Comparison of ENCODE assay signal across 8 cellular contexts in genomic region chr14:76710093-76711010, GRCh38. TPM values are rescaled to one million over a fixed set of nuclear protein-coding genes. Genes with fewer than 3 reads are reported as not detected.
A peak's percentile ranks its signal among the peaks of the same experiment; 100 is the strongest.
DNase-seq lines count a peak whose midpoint lies in the region; ATAC-seq, FAIRE-seq and TF ChIP-seq lines count a peak whose summit lies in the region.

No MANE protein-coding gene starts in this region.

- POLR2A ChIA-PET in activated CD8-positive, alpha-beta T cell treated with anti-CD3 and anti-CD28 coated beads, Interleukin-2, amount 10 ng/mL, durations not matched to agents 7 days and 5 days (lab: Charles Lee), result interaction anchor here (0.7 kb wide), 1 partner anchor 52 kb away, joined by 4 read pairs; no protein-coding TSS in a partner anchor

- ATAC-seq in activated CD8-positive, alpha-beta T cell treated with anti-CD3 and anti-CD28 coated beads, Interleukin-2, amount 10 ng/mL, durations not matched to agents 7 days and 5 days, result no peak
- ATAC-seq in heart right ventricle (peak in 7 of 8 donors; percentile 43 to 69 (median 52)), sciatic nerve (peak; percentile 76)
- no peak for ATAC-seq in activated T-helper 17 cell treated with anti-CD3 and anti-CD28 coated beads, Interleukin-2, amount 50 U/mL, for 72 hours (replicated peaks)
- no peak for ATAC-seq in stimulated activated memory B cell treated with anti-CD40 and anti-IgM and Interleukin-4, amounts not matched to agents 10 μg/mL and 1 μg/mL and 100 μg/mL, for 72 hours

- no peaks in the 10 kb centered on the region for H3K9me3 ChIP-seq in heart right ventricle

- peak overlapping the region in 2 of 10 donors; percentile 15 to 20 for H3K27ac ChIP-seq in heart right ventricle

- WGBS in heart right ventricle, 2 donors, result 32 to 34% methylated on average over 12 of the region's 12 CpGs

- H3K27me3 ChIP-seq in heart right ventricle, result no peaks in the 10 kb centered on the region

- TF ChIP-seq CTCF in CD14-positive monocyte (IDR thresholded peaks at IDR 0.05), result peak; percentile 76
- peak; percentile 70 to 83 (median 79) for TF ChIP-seq CTCF in heart right ventricle (IDR thresholded peaks at IDR 0.05)

- peak; percentile 76 for FAIRE-seq in GM19239 (lab: Jason Lieb, UNC)

- H3K4me3 ChIP-seq in heart right ventricle, result no peak overlapping the region

- CTCF ChIA-PET in activated CD8-positive, alpha-beta T cell treated with anti-CD3 and anti-CD28 coated beads, Interleukin-2, amount 10 ng/mL, durations not matched to agents 7 days and 5 days (lab: Charles Lee), result interaction anchor here (0.5 to 6.8 kb wide), 45 partner anchors 9 to 441 kb away, joined by 3 to 104 read pairs (median 5); partner anchors contain the start of genes ANGEL1 and VASH1

- no peak overlapping the region for H3K4me3 Mint-ChIP-seq in CD14-positive monocyte
- no peak overlapping the region for H3K4me3 Mint-ChIP-seq in activated CD8-positive, alpha-beta T cell treated with anti-CD3 and anti-CD28 coated beads, Interleukin-2, amount 10 ng/mL, durations not matched to agents 7 days and 5 days
- no peak overlapping the region for H3K4me3 Mint-ChIP-seq in activated T-helper 17 cell treated with anti-CD3 and anti-CD28 coated beads, Interleukin-2, amount 50 U/mL, for 72 hours
- no peak overlapping the region for H3K4me3 Mint-ChIP-seq in stimulated activated memory B cell treated with anti-CD40 and anti-IgM and Interleukin-4, amounts not matched to agents 10 μg/mL and 1 μg/mL and 100 μg/mL, for 72 hours

- H3K4me1 ChIP-seq in heart right ventricle, result peaks cover 0 to 26% (median 19%) of the 10 kb centered on the region in 9 donors

- H3K36me3 Mint-ChIP-seq in CD14-positive monocyte, result no peaks in the 10 kb centered on the region
- no peaks in the 10 kb centered on the region for H3K36me3 Mint-ChIP-seq in activated CD8-positive, alpha-beta T cell treated with anti-CD3 and anti-CD28 coated beads, Interleukin-2, amount 10 ng/mL, durations not matched to agents 7 days and 5 days (ENCODE audit: low read depth)
- H3K36me3 Mint-ChIP-seq in activated T-helper 17 cell treated with anti-CD3 and anti-CD28 coated beads, Interleukin-2, amount 50 U/mL, for 72 hours (ENCODE audit: low read depth), result no peaks in the 10 kb centered on the region
- no peaks in the 10 kb centered on the region for H3K36me3 Mint-ChIP-seq in stimulated activated memory B cell treated with anti-CD40 and anti-IgM and Interleukin-4, amounts not matched to agents 10 μg/mL and 1 μg/mL and 100 μg/mL, for 72 hours

- H3K27ac Mint-ChIP-seq in CD14-positive monocyte, result peak overlapping the region in 2 of 7 donors; percentile 8 to 46
- no peak overlapping the region for H3K27ac Mint-ChIP-seq in activated CD8-positive, alpha-beta T cell treated with anti-CD3 and anti-CD28 coated beads, Interleukin-2, amount 10 ng/mL, durations not matched to agents 7 days and 5 days
- no peak overlapping the region for H3K27ac Mint-ChIP-seq in activated T-helper 17 cell treated with anti-CD3 and anti-CD28 coated beads, Interleukin-2, amount 50 U/mL, for 72 hours
- no peak overlapping the region for H3K27ac Mint-ChIP-seq in stimulated activated memory B cell treated with anti-CD40 and anti-IgM and Interleukin-4, amounts not matched to agents 10 μg/mL and 1 μg/mL and 100 μg/mL, for 72 hours

- DNase-seq in CD14-positive monocyte (ENCODE audit: low spot score) (no peak), GM19239 (ENCODE audit: insufficient read length, low spot score) (peak; percentile 27), NCI-H345 treated with DMSO at 0.1 percent for 48 hours (lab: John Stamatoyannopoulos, UW; ENCODE audit: unreplicated experiment) (peak; percentile 26), heart right ventricle (peak in 1 of 2 donors; percentile 54), sciatic nerve (ENCODE audit: low spot score) (no peak)
- DNase-seq in activated CD8-positive, alpha-beta T cell treated with anti-CD3 and anti-CD28 coated beads, Interleukin-2, amount 10 ng/mL, durations not matched to agents 7 days and 5 days, result peak; percentile 51

- no peaks in the 10 kb centered on the region for H3K9me3 Mint-ChIP-seq in CD14-positive monocyte
- H3K9me3 Mint-ChIP-seq in activated CD8-positive, alpha-beta T cell treated with anti-CD3 and anti-CD28 coated beads, Interleukin-2, amount 10 ng/mL, durations not matched to agents 7 days and 5 days (ENCODE audit: insufficient read depth), result no peaks in the 10 kb centered on the region
- H3K9me3 Mint-ChIP-seq in activated T-helper 17 cell treated with anti-CD3 and anti-CD28 coated beads, Interleukin-2, amount 50 U/mL, for 72 hours, result no peaks in the 10 kb centered on the region
- no peaks in the 10 kb centered on the region for H3K9me3 Mint-ChIP-seq in stimulated activated memory B cell treated with anti-CD40 and anti-IgM and Interleukin-4, amounts not matched to agents 10 μg/mL and 1 μg/mL and 100 μg/mL, for 72 hours

- intact Hi-C loops in CD14-positive monocyte (cut with micrococcal nuclease), result loop anchor here (1.0 to 5.0 kb wide), 3 partner anchors 74 to 387 kb away; partner anchors contain the start of gene CIPC (in 1 of the 2)
- intact Hi-C loops in heart right ventricle (cut with DNase I), result loop anchor here (1.0 to 10.0 kb wide), 12 partner anchors 52 to 384 kb away; partner anchors contain the start of genes CIPC (in 1 of the 10) and VASH1 (in 1 of the 10)
- intact Hi-C loops in sciatic nerve (cut with DNase I), result loop anchor here (10.0 kb wide), 1 partner anchor 74 kb away; no protein-coding TSS in a partner anchor

- H3K36me3 ChIP-seq in heart right ventricle, result peaks cover 0 to 5% (median 0%) of the 10 kb centered on the region in 9 donors

- peaks cover 0 to 6% (median 3%) of the 10 kb centered on the region in 3 donors for H3K27me3 Mint-ChIP-seq in CD14-positive monocyte (ENCODE audit: low read depth in 3 of 3)
- peaks cover 11% of the 10 kb centered on the region for H3K27me3 Mint-ChIP-seq in activated CD8-positive, alpha-beta T cell treated with anti-CD3 and anti-CD28 coated beads, Interleukin-2, amount 10 ng/mL, durations not matched to agents 7 days and 5 days (ENCODE audit: low read depth)
- H3K27me3 Mint-ChIP-seq in activated T-helper 17 cell treated with anti-CD3 and anti-CD28 coated beads, Interleukin-2, amount 50 U/mL, for 72 hours, result peaks cover 9% of the 10 kb centered on the region
- H3K27me3 Mint-ChIP-seq in stimulated activated memory B cell treated with anti-CD40 and anti-IgM and Interleukin-4, amounts not matched to agents 10 μg/mL and 1 μg/mL and 100 μg/mL, for 72 hours, result peaks cover 14% of the 10 kb centered on the region

- peaks cover 20% of the 10 kb centered on the region for H3K4me1 Mint-ChIP-seq in CD14-positive monocyte
- H3K4me1 Mint-ChIP-seq in activated CD8-positive, alpha-beta T cell treated with anti-CD3 and anti-CD28 coated beads, Interleukin-2, amount 10 ng/mL, durations not matched to agents 7 days and 5 days (ENCODE audit: low read depth), result no peaks in the 10 kb centered on the region
- H3K4me1 Mint-ChIP-seq in activated T-helper 17 cell treated with anti-CD3 and anti-CD28 coated beads, Interleukin-2, amount 50 U/mL, for 72 hours, result no peaks in the 10 kb centered on the region
- H3K4me1 Mint-ChIP-seq in stimulated activated memory B cell treated with anti-CD40 and anti-IgM and Interleukin-4, amounts not matched to agents 10 μg/mL and 1 μg/mL and 100 μg/mL, for 72 hours, result no peaks in the 10 kb centered on the region

RNA-seq across cellular contexts. Expression of gene VASH1, which starts 50.9 kb away (rescaled TPM):
- polyA plus RNA-seq in CD14-positive monocyte (1 to 10 TPM; 2.5 to 3.3 TPM), heart right ventricle (10 to 100 TPM; 13.2 to 13.6 TPM)
- total RNA-seq in activated CD8-positive, alpha-beta T cell treated with anti-CD3 and anti-CD28 coated beads, Interleukin-2, amount 10 ng/mL, durations not matched to agents 7 days and 5 days, result 1 to 10 TPM; 3.1 to 3.4 TPM
- total RNA-seq in heart right ventricle (10 to 100 TPM in 8 of 10 donors, 1 to 10 TPM in 2; 9.1 to 20.2 (median 12.9) TPM), sciatic nerve (19.3 TPM)
- total RNA-seq in activated T-helper 17 cell treated with anti-CD3 and anti-CD28 coated beads, Interleukin-2, amount 50 U/mL, for 72 hours, result 1 to 10 TPM; 2.6 to 6.4 TPM

Comparison
In these comparisons a context has a peak if more than half of its experiments do, and no peak if none do; other contexts are left out.
1. DNase-seq: peak in GM19239 (single experiment), NCI-H345 treated with DMSO at 0.1 percent for 48 hours (single experiment) and activated CD8-positive, alpha-beta T cell treated with anti-CD3 and anti-CD28 coated beads, Interleukin-2, amount 10 ng/mL, durations not matched to agents 7 days and 5 days (single experiment); none in CD14-positive monocyte (single experiment) and sciatic nerve (single experiment).
2. ATAC-seq: peak in heart right ventricle (7 of 8) and sciatic nerve (single experiment); none in activated CD8-positive, alpha-beta T cell treated with anti-CD3 and anti-CD28 coated beads, Interleukin-2, amount 10 ng/mL, durations not matched to agents 7 days and 5 days (single experiment), activated T-helper 17 cell treated with anti-CD3 and anti-CD28 coated beads, Interleukin-2, amount 50 U/mL, for 72 hours (single experiment) and stimulated activated memory B cell treated with anti-CD40 and anti-IgM and Interleukin-4, amounts not matched to agents 10 μg/mL and 1 μg/mL and 100 μg/mL, for 72 hours (single experiment).